ENCODE assay signal across 21 cellular contexts in the genomic region with DNA sequence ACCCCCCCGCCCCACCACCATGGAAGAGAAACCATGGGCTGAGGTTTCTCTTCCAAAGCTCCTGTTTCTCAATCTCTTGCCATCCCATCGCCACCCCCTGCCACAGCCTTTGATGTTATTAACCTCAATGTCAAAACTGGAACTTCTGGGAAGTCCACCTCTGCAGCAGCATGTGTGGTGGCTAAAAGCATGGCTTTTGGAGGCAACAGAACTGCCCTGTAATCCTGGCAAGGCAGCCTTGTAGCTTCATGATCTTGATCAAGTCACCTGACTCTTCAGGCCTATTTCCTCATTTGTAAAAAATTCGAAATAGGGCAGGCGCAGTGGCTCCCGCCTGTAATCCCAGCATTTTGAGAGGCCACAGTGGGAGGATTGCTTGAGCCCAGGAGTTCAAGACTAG.
"Had no signal": no experiment of that assay in that cellular context is flagged by ENCODE, and none has a peak within 500 bp of the region (broad histone marks: within the 10 kb centered on the region; RNA-seq: fewer than 3 reads in every experiment).

No MANE protein-coding gene starts in this region.

- DNase-seq: activated CD4-positive, alpha-beta T cell treated with anti-CD3 and anti-CD28 coated beads, Interleukin-2, amount 50 U/mL, for 48 hours; activated gamma-delta T cell treated with Interleukin-2 at 50 U/mL for 16 hours; adrenal gland; esophagus squamous epithelium; immature natural killer cell; kidney glomerular epithelial cell; left ventricle myocardium inferior; mucosa of descending colon; naive thymus-derived CD4-positive, alpha-beta T cell; stimulated activated naive CD8-positive, alpha-beta T cell treated with anti-CD3 and anti-CD28 coated beads, Interleukin-15, amount 100 ng/mL, for 72 hours; T-helper 1 cell; T-helper 9 cell; transverse colon; WERI-Rb-1 had no signal

- H3K36me3 Mint-ChIP-seq: immature natural killer cell, neural progenitor cell had no signal

- H3K27ac Mint-ChIP-seq: activated naive CD4-positive, alpha-beta T cell treated with anti-CD3 and anti-CD28 coated beads, Interleukin-2, amount 50 U/mL, for 72 hours; immature natural killer cell; naive thymus-derived CD4-positive, alpha-beta T cell; neural progenitor cell; stimulated activated naive CD8-positive, alpha-beta T cell treated with anti-CD3 and anti-CD28 coated beads, Interleukin-15, amount 100 ng/mL, for 72 hours had no signal

- H3K27ac ChIP-seq: adrenal gland, breast epithelium, coronary artery, esophagus squamous epithelium, left ventricle myocardium inferior, neural progenitor cell, prostate gland, right atrium auricular region, suprapubic skin, transverse colon, WERI-Rb-1 had no signal

- H3K27me3 Mint-ChIP-seq: stimulated activated naive CD8-positive, alpha-beta T cell treated with anti-CD3 and anti-CD28 coated beads, Interleukin-15, amount 100 ng/mL, for 72 hours had no signal

- ATAC-seq: activated naive CD4-positive, alpha-beta T cell treated with anti-CD3 and anti-CD28 coated beads, Interleukin-2, amount 50 U/mL, for 72 hours; mucosa of descending colon; naive thymus-derived CD4-positive, alpha-beta T cell; stimulated activated naive CD8-positive, alpha-beta T cell treated with anti-CD3 and anti-CD28 coated beads, Interleukin-15, amount 100 ng/mL, for 72 hours had no signal

- H3K9me3 Mint-ChIP-seq: immature natural killer cell; stimulated activated naive CD8-positive, alpha-beta T cell treated with anti-CD3 and anti-CD28 coated beads, Interleukin-15, amount 100 ng/mL, for 72 hours had no signal

- H3K9me3 ChIP-seq: adrenal gland, breast epithelium, esophagus squamous epithelium, left ventricle myocardium inferior, mucosa of descending colon, prostate gland, right atrium auricular region, suprapubic skin, transverse colon had no signal

- H3K4me3 Mint-ChIP-seq: immature natural killer cell; naive thymus-derived CD4-positive, alpha-beta T cell; neural progenitor cell; stimulated activated naive CD8-positive, alpha-beta T cell treated with anti-CD3 and anti-CD28 coated beads, Interleukin-15, amount 100 ng/mL, for 72 hours had no signal

- H3K27me3 ChIP-seq: adrenal gland, breast epithelium, right atrium auricular region, suprapubic skin, transverse colon had no signal
